In genomic region chr2:20584637-20585321, GRCh38 we compare ENCODE assay signal across 7 cellular contexts.
DNase-seq lines count a peak whose midpoint lies in the region; ATAC-seq and TF ChIP-seq lines count a peak whose summit lies in the region.

No MANE protein-coding gene starts in this region.

- no peaks in the 10 kb centered on the region for H3K27me3 ChIP-seq in lung (ENCODE audit: control insufficient read depth, insufficient read depth)
- H3K27me3 ChIP-seq in upper lobe of right lung: no peaks in the 10 kb centered on the region

- H3K27ac ChIP-seq in lung (ENCODE audit: low read depth in 1 of 2, low read length in 1 of 2): peak overlapping the region in 1 of 2 donors; percentile 44
- peak overlapping the region; percentile 51 for H3K27ac ChIP-seq in upper lobe of right lung

- H3K36me3 ChIP-seq in lung (ENCODE audit: control insufficient read depth in 2 of 2, insufficient read depth in 2 of 2, low read length in 2 of 2): no peaks in the 10 kb centered on the region
- H3K36me3 ChIP-seq in upper lobe of right lung: no peaks in the 10 kb centered on the region

- TF ChIP-seq CTCF in lung (IDR thresholded peaks at IDR 0.05; ENCODE audit: control extremely low read depth, extremely low read depth): no peak
- TF ChIP-seq CTCF in upper lobe of right lung (IDR thresholded peaks at IDR 0.05): no peak

- H3K9me3 ChIP-seq in lung (ENCODE audit: control insufficient read depth in 2 of 2, insufficient read depth in 1 of 2, low read length in 1 of 2): peaks cover 0 to 3% of the 10 kb centered on the region in 2 donors
- H3K9me3 ChIP-seq in upper lobe of right lung: peaks cover 3% of the 10 kb centered on the region

- H3K4me3 ChIP-seq in lung (no peak overlapping the region), upper lobe of right lung (no peak overlapping the region)

- intact Hi-C loops in upper lobe of right lung (cut with DNase I): no loop called here

- WGBS in lung, 2 donors: 69 to 75% methylated on average over 9 of the region's 9 CpGs

- H3K4me1 ChIP-seq in lung (ENCODE audit: control insufficient read depth in 2 of 2, insufficient read depth in 2 of 2, low read length in 2 of 2) (peaks cover 0 to 25% of the 10 kb centered on the region in 2 donors), upper lobe of right lung (peaks cover 28% of the 10 kb centered on the region)

- ATAC-seq in lung (ENCODE audit: insufficient read depth, low FRiP score) (peak; percentile 22), upper lobe of right lung (peak; percentile 60), HG03521 (IDR thresholded peaks at IDR 0.05; ENCODE audit: unreplicated experiment) (no peak)

- DNase-seq in LoVo (ENCODE audit: low spot score) (peak; percentile 78), ecto neural progenitor cell (ENCODE audit: low spot score) (peak; percentile 68), lung (ENCODE audit: low spot score) (peak; percentile 50), upper lobe of right lung (peak; percentile 48), SHP77 treated with DMSO at 0.1 percent for 48 hours (lab: John Stamatoyannopoulos, UW) (no peak), NCI-H2107 treated with DMSO at 0.1 percent for 48 hours (lab: John Stamatoyannopoulos, UW; ENCODE audit: unreplicated experiment) (no peak)

Comparison
In these comparisons a context has a peak if more than half of its experiments do, and no peak if none do; other contexts are left out.
1. DNase-seq: peak in LoVo (single experiment), ecto neural progenitor cell (single experiment), lung (single experiment) and upper lobe of right lung (single experiment); none in SHP77 treated with DMSO at 0.1 percent for 48 hours (single experiment) and NCI-H2107 treated with DMSO at 0.1 percent for 48 hours (single experiment).